ENCODE assay signal across 20 cellular contexts in genomic region chr1:46523556-46524443, GRCh38. TPM values are rescaled to one million over a fixed set of nuclear protein-coding genes. Genes with fewer than 3 reads are reported as not detected.
DNase-seq lines count a peak whose midpoint lies in the region; TF ChIP-seq lines count a peak whose summit lies in the region.
"Had no signal": no experiment of that assay in that cellular context is flagged by ENCODE, and none has a peak within 500 bp of the region (broad histone marks: within the 10 kb centered on the region; RNA-seq: fewer than 3 reads in every experiment).

No MANE protein-coding gene starts in this region.

- H3K36me3 Mint-ChIP-seq in activated T-helper 1 cell treated with anti-CD3 and anti-CD28 coated beads, Interleukin-12 subunit alpha, Interleukin-12 subunit beta, Interleukin-2, Interleukin-4 antibody, amounts not matched to agents 30 ng/mL and 10 ng/mL and 1 ng/mL, durations not matched to agents 14 hours and 24 hours and 36 hours (ENCODE audit: low read depth): no peaks in the 10 kb centered on the region
- H3K36me3 Mint-ChIP-seq in endothelial cell (ENCODE audit: low read depth, unreplicated experiment): peaks cover 4% of the 10 kb centered on the region

- H3K27me3 Mint-ChIP-seq in activated T-helper 1 cell treated with anti-CD3 and anti-CD28 coated beads, Interleukin-12 subunit alpha, Interleukin-12 subunit beta, Interleukin-2, Interleukin-4 antibody, amounts not matched to agents 30 ng/mL and 10 ng/mL and 1 ng/mL, durations not matched to agents 14 hours and 24 hours and 36 hours (ENCODE audit: insufficient read depth): peaks cover 11% of the 10 kb centered on the region
- peaks cover 15% of the 10 kb centered on the region for H3K27me3 Mint-ChIP-seq in endothelial cell (ENCODE audit: unreplicated experiment)

- H3K36me3 ChIP-seq in WERI-Rb-1: no peaks in the 10 kb centered on the region
- H3K36me3 ChIP-seq: ascending aorta, neutrophil, thoracic aorta had no signal

- in situ Hi-C loops in G401 (cut with HindIII; ENCODE audit: low sequenced_read_pairs): loop anchor here (5.0 to 10.0 kb wide), 2 partner anchors 36 to 89 kb away; partner anchors contain the start of gene DMBX1

- intact Hi-C loops in activated T-helper 1 cell treated with anti-CD3 and anti-CD28 coated beads, Interleukin-12 subunit alpha, Interleukin-12 subunit beta, Interleukin-2, Interleukin-4 antibody, amounts not matched to agents 30 ng/mL and 10 ng/mL and 1 ng/mL, durations not matched to agents 14 hours and 24 hours and 36 hours (cut with micrococcal nuclease): no loop called here

- CTCF ChIA-PET in HEK293T (lab: Yijun Ruan, JAX): interaction anchor here (0.5 to 1.9 kb wide), 3 partner anchors 12 to 759 kb away, joined by 3 to 15 read pairs (median 4); no protein-coding TSS in a partner anchor

- H3K27ac Mint-ChIP-seq in activated T-helper 1 cell treated with anti-CD3 and anti-CD28 coated beads, Interleukin-12 subunit alpha, Interleukin-12 subunit beta, Interleukin-2, Interleukin-4 antibody, amounts not matched to agents 30 ng/mL and 10 ng/mL and 1 ng/mL, durations not matched to agents 14 hours and 24 hours and 36 hours: no peak overlapping the region
- no peak overlapping the region for H3K27ac Mint-ChIP-seq in endothelial cell (ENCODE audit: unreplicated experiment)
- H3K27ac Mint-ChIP-seq: activated CD4-positive, alpha-beta T cell treated with anti-CD3 and anti-CD28 coated beads, Interleukin-2, amount 10 ng/mL, durations not matched to agents 24 days and 14 days had no signal

- H3K27me3 ChIP-seq in WERI-Rb-1 (ENCODE audit: insufficient read depth, low read depth, severe bottlenecking): no peaks in the 10 kb centered on the region
- H3K27me3 ChIP-seq: ascending aorta had no signal

- peaks cover 29% of the 10 kb centered on the region for H3K4me1 Mint-ChIP-seq in activated T-helper 1 cell treated with anti-CD3 and anti-CD28 coated beads, Interleukin-12 subunit alpha, Interleukin-12 subunit beta, Interleukin-2, Interleukin-4 antibody, amounts not matched to agents 30 ng/mL and 10 ng/mL and 1 ng/mL, durations not matched to agents 14 hours and 24 hours and 36 hours (ENCODE audit: low read depth)
- H3K4me1 Mint-ChIP-seq in endothelial cell (ENCODE audit: unreplicated experiment): peaks cover 11% of the 10 kb centered on the region

- POLR2A ChIA-PET in HEK293T (lab: Yijun Ruan, JAX): no interaction called here

- no peak overlapping the region for H3K4me3 Mint-ChIP-seq in activated T-helper 1 cell treated with anti-CD3 and anti-CD28 coated beads, Interleukin-12 subunit alpha, Interleukin-12 subunit beta, Interleukin-2, Interleukin-4 antibody, amounts not matched to agents 30 ng/mL and 10 ng/mL and 1 ng/mL, durations not matched to agents 14 hours and 24 hours and 36 hours
- H3K4me3 Mint-ChIP-seq in endothelial cell (ENCODE audit: unreplicated experiment): no peak overlapping the region
- H3K4me3 Mint-ChIP-seq: activated CD4-positive, alpha-beta T cell treated with anti-CD3 and anti-CD28 coated beads, Interleukin-2, amount 10 ng/mL, durations not matched to agents 24 days and 14 days had no signal

- H3K9me3 ChIP-seq in WERI-Rb-1 (ENCODE audit: severe bottlenecking): no peaks in the 10 kb centered on the region
- H3K9me3 ChIP-seq: ascending aorta, mucosa of descending colon, neutrophil, thoracic aorta had no signal

- DNase-seq in G401 (ENCODE audit: low spot score): peak; percentile 55
- peak; percentile 83 for DNase-seq in NCI-H2029 (lab: John Stamatoyannopoulos, UW)
- DNase-seq in WERI-Rb-1: peak; percentile 57
- DNase-seq in left kidney (ENCODE audit: low read depth, low spot score): peak; percentile 32
- DNase-seq in HEK293T (ENCODE audit: extremely low spot score): no peak
- DNase-seq in activated T-helper 1 cell treated with anti-CD3 and anti-CD28 coated beads, Interleukin-12 subunit alpha, Interleukin-12 subunit beta, Interleukin-2, Interleukin-4 antibody, amounts not matched to agents 30 ng/mL and 10 ng/mL and 1 ng/mL, durations not matched to agents 14 hours and 24 hours and 36 hours (ENCODE audit: low spot score): no peak
- no peak for DNase-seq in medulla oblongata (ENCODE audit: extremely low spot score)
- DNase-seq in endothelial cell (ENCODE audit: low spot score): no peak
- DNase-seq: activated CD4-positive, alpha-beta T cell treated with anti-CD3 and anti-CD28 coated beads, Interleukin-2, amount 10 ng/mL, durations not matched to agents 24 days and 14 days; activated CD8-positive, alpha-beta memory T cell treated with anti-CD3 and anti-CD28 coated beads, Interleukin-2, amount 50 U/mL, for 48 hours; activated naive CD4-positive, alpha-beta T cell treated with Interleukin-2 at 50 U/mL for 16 hours; foreskin fibroblast; left cardiac atrium; mucosa of descending colon; retina; stimulated activated CD4-positive, alpha-beta T cell treated with anti-CD3 and anti-CD28 coated beads, Interleukin-12 subunit alpha, Interleukin-12 subunit beta, amount 100 ng/mL, for 4 hours had no signal

- no peak overlapping the region for H3K4me3 ChIP-seq in WERI-Rb-1 (ENCODE audit: low read depth, low read length)
- H3K4me3 ChIP-seq: ascending aorta, mucosa of descending colon, thoracic aorta had no signal

- no peaks in the 10 kb centered on the region for H3K9me3 Mint-ChIP-seq in activated T-helper 1 cell treated with anti-CD3 and anti-CD28 coated beads, Interleukin-12 subunit alpha, Interleukin-12 subunit beta, Interleukin-2, Interleukin-4 antibody, amounts not matched to agents 30 ng/mL and 10 ng/mL and 1 ng/mL, durations not matched to agents 14 hours and 24 hours and 36 hours
- H3K9me3 Mint-ChIP-seq in endothelial cell (ENCODE audit: unreplicated experiment): no peaks in the 10 kb centered on the region
- H3K9me3 Mint-ChIP-seq: activated CD4-positive, alpha-beta T cell treated with anti-CD3 and anti-CD28 coated beads, Interleukin-2, amount 10 ng/mL, durations not matched to agents 24 days and 14 days had no signal

- TF ChIP-seq CTCF in WERI-Rb-1 (IDR thresholded peaks at IDR 0.05; ENCODE audit: low read depth, low read length) (no peak), endothelial cell (IDR thresholded peaks at IDR 0.05; ENCODE audit: unreplicated experiment) (no peak)

- peak overlapping the region; percentile 76; the same call in 1 of the 2 replicates for H3K27ac ChIP-seq in WERI-Rb-1
- H3K27ac ChIP-seq: ascending aorta, neutrophil, thoracic aorta had no signal

TF ChIP-seq in HEK293T, 16 proteins besides CTCF, POLR2A, EP300 and RAD21:
- TF ChIP-seq ELF4 (IDR thresholded peaks at IDR 0.05): no peak
- no peak for TF ChIP-seq SP1 (IDR thresholded peaks at IDR 0.05)
- TF ChIP-seq LEF1 (IDR thresholded peaks at IDR 0.05; ENCODE audit: borderline replicate concordance): no peak
- TF ChIP-seq NFRKB (IDR thresholded peaks at IDR 0.05): no peak
- no peak for TF ChIP-seq SUZ12 (IDR thresholded peaks at IDR 0.05)
- no peak for TF ChIP-seq ARNT (IDR thresholded peaks at IDR 0.05)
- TF ChIP-seq ZNF384 (IDR thresholded peaks at IDR 0.05): no peak
- no peak for TF ChIP-seq CTBP1 (IDR thresholded peaks at IDR 0.05; ENCODE audit: borderline replicate concordance)
- no peak for TF ChIP-seq HDGF (IDR thresholded peaks at IDR 0.05; ENCODE audit: borderline replicate concordance)
- no peak for TF ChIP-seq BHLHE40 (IDR thresholded peaks at IDR 0.05; ENCODE audit: borderline replicate concordance)
- TF ChIP-seq FOXA1 (IDR thresholded peaks at IDR 0.05): no peak
- no peak for TF ChIP-seq PKNOX1 (IDR thresholded peaks at IDR 0.05)
- no peak for TF ChIP-seq L3MBTL2 (conservative IDR thresholded peaks at IDR 0.05)
- TF ChIP-seq FOXK2 (IDR thresholded peaks at IDR 0.05): no peak

RNA-seq across cellular contexts. Expression of gene KNCN, which starts 27.6 kb away (rescaled TPM):
- total RNA-seq in G401 (2014; rRNA removed; shearing (Covaris generic)): not detected in 2 replicates
- total RNA-seq in activated T-helper 1 cell treated with anti-CD3 and anti-CD28 coated beads, Interleukin-12 subunit alpha, Interleukin-12 subunit beta, Interleukin-2, Interleukin-4 antibody, amounts not matched to agents 30 ng/mL and 10 ng/mL and 1 ng/mL, durations not matched to agents 14 hours and 24 hours and 36 hours: not detected in 2 replicates
- total RNA-seq in endothelial cell (ENCODE audit: unreplicated experiment): not detected
- total RNA-seq: activated CD4-positive, alpha-beta T cell treated with anti-CD3 and anti-CD28 coated beads, Interleukin-2, amount 10 ng/mL, durations not matched to agents 24 days and 14 days; ascending aorta; left cardiac atrium; M059J; mucosa of descending colon; thoracic aorta had no signal

RNA-seq across cellular contexts. Expression of gene DMBX1, which starts 34.2 kb away (rescaled TPM):
- 0.20 and 1.0 TPM in 2 replicates for total RNA-seq in G401 (2014; rRNA removed; shearing (Covaris generic))
- total RNA-seq in activated T-helper 1 cell treated with anti-CD3 and anti-CD28 coated beads, Interleukin-12 subunit alpha, Interleukin-12 subunit beta, Interleukin-2, Interleukin-4 antibody, amounts not matched to agents 30 ng/mL and 10 ng/mL and 1 ng/mL, durations not matched to agents 14 hours and 24 hours and 36 hours: not detected in 2 replicates
- total RNA-seq in endothelial cell (ENCODE audit: unreplicated experiment): not detected
- total RNA-seq: ascending aorta, left cardiac atrium, M059J, mucosa of descending colon, thoracic aorta had no signal

Comparison
In these comparisons a context has a peak if more than half of its experiments do, and no peak if none do; other contexts are left out.
1. DNase-seq: peak in G401 (single experiment), NCI-H2029 (single experiment), WERI-Rb-1 (single experiment) and left kidney (single experiment); none in HEK293T (single experiment), activated T-helper 1 cell treated with anti-CD3 and anti-CD28 coated beads, Interleukin-12 subunit alpha, Interleukin-12 subunit beta, Interleukin-2, Interleukin-4 antibody, amounts not matched to agents 30 ng/mL and 10 ng/mL and 1 ng/mL, durations not matched to agents 14 hours and 24 hours and 36 hours (single experiment), medulla oblongata (single experiment) and endothelial cell (single experiment).